8 cellular contexts compared by ENCODE assay signal in genomic region chr5:127229185-127229889, GRCh38.
DNase-seq lines count a peak whose midpoint lies in the region; ATAC-seq and TF ChIP-seq lines count a peak whose summit lies in the region.

No MANE protein-coding gene starts in this region.

- peak overlapping the region; percentile 47 for H3K4me3 Mint-ChIP-seq in MCF 10A (ENCODE audit: unreplicated experiment)
- H3K4me3 Mint-ChIP-seq in immature natural killer cell, result peak overlapping the region; percentile 77 to 85 (median 82)

- H3K4me1 Mint-ChIP-seq in MCF 10A (ENCODE audit: insufficient read depth, unreplicated experiment), result no peaks in the 10 kb centered on the region
- H3K4me1 Mint-ChIP-seq in immature natural killer cell, result peaks cover 14 to 17% of the 10 kb centered on the region in 2 donors

- no TSS peak for BruUV-seq in MCF 10A (replicated peaks; lab: Mats Ljungman, UMichigan)

- ATAC-seq in GM19452 (IDR thresholded peaks at IDR 0.05; ENCODE audit: unreplicated experiment), result peak; percentile 82

- POLR2A ChIA-PET in MCF 10A (lab: Yijun Ruan, JAX), result interaction anchor here (0.6 to 0.8 kb wide), 2 partner anchors 172 to 198 kb away, joined by 3 read pairs; no protein-coding TSS in a partner anchor

- peak; percentile 69 for DNase-seq in COLO668 (lab: John Stamatoyannopoulos, UW; ENCODE audit: unreplicated experiment)
- DNase-seq in HT-29 (ENCODE audit: low spot score), result peak; percentile 67
- DNase-seq in UCSD-AML1 (lab: John Stamatoyannopoulos, UW; ENCODE audit: unreplicated experiment), result peak; percentile 69
- no peak for DNase-seq in MCF 10A (ENCODE audit: unreplicated experiment)
- DNase-seq in immature natural killer cell, result peak; percentile 41 to 52 (median 49)
- DNase-seq in stimulated activated CD4-positive, alpha-beta T cell treated with anti-CD3 and anti-CD28 coated beads, Interleukin-12 subunit alpha, Interleukin-12 subunit beta, amount 100 ng/mL, for 24 hours (ENCODE audit: low read depth in 2 of 2), result peak; percentile 11 to 35
- DNase-seq in NCI-H524 treated with DMSO at 0.1 percent for 48 hours (lab: John Stamatoyannopoulos, UW), result no peak

- intact Hi-C loops in MCF 10A (cut with micrococcal nuclease), result no loop called here

- no peaks in the 10 kb centered on the region for H3K9me3 Mint-ChIP-seq in MCF 10A (ENCODE audit: unreplicated experiment)
- H3K9me3 Mint-ChIP-seq in immature natural killer cell, result no peaks in the 10 kb centered on the region

- H3K27ac Mint-ChIP-seq in MCF 10A (ENCODE audit: low read depth, unreplicated experiment), result no peak overlapping the region
- peak overlapping the region in 5 of 6 donors; percentile 20 to 84 (median 41) for H3K27ac Mint-ChIP-seq in immature natural killer cell

- no peaks in the 10 kb centered on the region for H3K27me3 Mint-ChIP-seq in MCF 10A (ENCODE audit: insufficient read depth, unreplicated experiment)
- peaks cover 0 to 1% (median 0%) of the 10 kb centered on the region in 3 donors for H3K27me3 Mint-ChIP-seq in immature natural killer cell (ENCODE audit: low read depth in 3 of 3)

- H3K36me3 Mint-ChIP-seq in MCF 10A (ENCODE audit: insufficient read depth, unreplicated experiment) (no peaks in the 10 kb centered on the region), immature natural killer cell (peaks cover 0 to 4% (median 0%) of the 10 kb centered on the region in 3 donors)

- CTCF ChIA-PET in MCF 10A (lab: Yijun Ruan, JAX), result interaction anchor here (0.5 to 1.5 kb wide), 4 partner anchors 13 to 570 kb away, joined by 3 to 7 read pairs (median 3); no protein-coding TSS in a partner anchor

- TF ChIP-seq CTCF in MCF 10A (IDR thresholded peaks at IDR 0.05; ENCODE audit: unreplicated experiment), result no peak

Comparison
In these comparisons a context has a peak if more than half of its experiments do, and no peak if none do; other contexts are left out.
1. DNase-seq: peak in COLO668 (single experiment), HT-29 (single experiment), UCSD-AML1 (single experiment), immature natural killer cell (3 of 3) and stimulated activated CD4-positive, alpha-beta T cell treated with anti-CD3 and anti-CD28 coated beads, Interleukin-12 subunit alpha, Interleukin-12 subunit beta, amount 100 ng/mL, for 24 hours (2 of 2); none in MCF 10A (single experiment) and NCI-H524 treated with DMSO at 0.1 percent for 48 hours (single experiment).